ENCODE assay signal across 1 cellular context in the genomic region with DNA sequence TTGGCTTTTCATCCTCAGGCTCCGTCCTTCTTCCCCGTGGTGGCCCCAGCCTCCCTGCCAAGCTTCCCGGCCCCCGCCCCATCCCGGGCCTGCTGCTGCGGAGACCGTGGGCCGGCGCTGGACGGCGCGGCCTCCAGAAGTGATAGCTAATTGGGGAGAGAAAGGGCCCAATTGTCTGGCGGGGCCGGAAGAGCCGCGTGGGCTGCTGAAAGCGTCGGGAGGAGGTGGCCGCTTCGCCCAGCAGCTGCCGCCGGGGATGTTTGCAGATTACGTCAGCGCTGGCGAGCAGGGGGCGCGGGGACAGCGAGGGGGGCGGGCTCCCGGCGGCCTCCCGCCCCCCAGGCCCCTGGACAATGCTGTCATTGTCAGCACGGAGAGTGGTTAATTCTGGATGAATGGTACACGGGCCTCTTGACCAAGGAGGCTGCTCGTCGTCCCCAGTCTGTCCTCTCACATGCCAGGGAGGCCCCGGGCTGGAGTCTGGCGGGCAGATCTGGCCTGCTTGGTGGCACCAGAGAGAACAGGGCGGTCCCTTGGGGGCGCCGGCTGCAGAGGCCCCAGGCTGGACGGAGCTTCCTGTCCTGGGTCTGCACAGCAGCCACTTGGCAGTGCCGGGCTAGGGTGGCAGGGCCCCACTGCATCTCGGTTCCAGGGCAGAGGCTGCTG.
TF ChIP-seq lines count a peak whose summit lies in the region.

No MANE protein-coding gene starts in this region.

TF ChIP-seq in SK-N-SH, 30 proteins besides CTCF, POLR2A, EP300 and RAD21 (continued from another document):
- no peak for TF ChIP-seq USF1 (IDR thresholded peaks at IDR 0.05; ENCODE audit: borderline replicate concordance, low read depth)
- no peak for TF ChIP-seq SMC3 (IDR thresholded peaks at IDR 0.05; ENCODE audit: low read depth, low read length)
- TF ChIP-seq RCOR1 (IDR thresholded peaks at IDR 0.05; ENCODE audit: low read length): no peak
- TF ChIP-seq FOXJ3 (CRISPR knock-in tag; IDR thresholded peaks at IDR 0.05): peak; percentile 87; the same call in 1 of the 2 replicates
- TF ChIP-seq GABPA (IDR thresholded peaks at IDR 0.05; ENCODE audit: low read depth): no peak
- TF ChIP-seq TEAD4 (IDR thresholded peaks at IDR 0.05; ENCODE audit: borderline replicate concordance, insufficient read depth): no peak
- TF ChIP-seq TAF1 (IDR thresholded peaks at IDR 0.05; ENCODE audit: borderline replicate concordance, low read depth, low read length): no peak
- no peak for TF ChIP-seq YY1 (IDR thresholded peaks at IDR 0.05; ENCODE audit: low read depth)
- TF ChIP-seq NFIC (IDR thresholded peaks at IDR 0.05; ENCODE audit: borderline replicate concordance): no peak
- no peak for TF ChIP-seq REST (IDR thresholded peaks at IDR 0.05; ENCODE audit: low read depth, low read length)
- TF ChIP-seq POLR2AphosphoS5 (IDR thresholded peaks at IDR 0.05; ENCODE audit: low read depth, low read length): no peak
